28 cellular contexts compared by ENCODE assay signal in the genomic region with DNA sequence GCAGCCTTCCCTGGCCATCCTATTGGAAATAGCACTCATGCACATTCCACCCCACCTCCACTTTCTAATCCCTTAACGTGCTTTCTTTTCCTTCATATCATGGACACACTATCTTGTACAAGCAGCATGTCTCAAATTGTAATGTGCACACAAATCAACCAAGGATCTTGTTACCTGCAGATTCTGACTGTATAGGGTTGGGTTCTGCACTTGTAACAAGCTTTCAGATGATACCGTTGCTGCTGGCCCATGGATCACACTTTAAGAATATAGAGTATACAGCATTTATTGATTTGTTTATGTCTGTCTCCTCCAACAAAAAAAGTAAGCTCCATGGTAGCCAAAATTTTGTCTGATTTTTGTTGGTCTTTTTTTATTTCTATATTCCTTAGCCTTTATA. TPM values are rescaled to one million over a fixed set of nuclear protein-coding genes. Genes with fewer than 3 reads are reported as not detected.
"Had no signal": no experiment of that assay in that cellular context is flagged by ENCODE, and none has a peak within 500 bp of the region (broad histone marks: within the 10 kb centered on the region; RNA-seq: fewer than 3 reads in every experiment).

No MANE protein-coding gene starts in this region.

- H3K27me3 Mint-ChIP-seq: activated CD8-positive, alpha-beta T cell treated with anti-CD3 and anti-CD28 coated beads for 36 hours; activated naive CD4-positive, alpha-beta T cell treated with anti-CD3 and anti-CD28 coated beads, Interleukin-2, amount 50 U/mL, for 24 hours; central memory CD8-positive, alpha-beta T cell; T-cell had no signal

- H3K36me3 ChIP-seq: ascending aorta had no signal

- H3K4me2 ChIP-seq: PC-9 had no signal

- H3K27me3 ChIP-seq: ascending aorta, body of pancreas had no signal

- H3K4me3 ChIP-seq: ascending aorta, body of pancreas, PC-9 had no signal

- H2AFZ ChIP-seq: PC-9 had no signal

- H3K9me3 ChIP-seq: ascending aorta, body of pancreas had no signal

- DNase-seq: activated CD4-positive, alpha-beta T cell treated with anti-CD3 and anti-CD28 coated beads for 4 hours; activated CD8-positive, alpha-beta memory T cell treated with anti-CD3 and anti-CD28 coated beads, Interleukin-2, amount 50 U/mL, for 4 hours; activated CD8-positive, alpha-beta T cell treated with anti-CD3 and anti-CD28 coated beads for 36 hours; activated effector memory CD4-positive, alpha-beta T cell treated with Interleukin-2 at 50 U/mL for 16 hours; activated naive CD4-positive, alpha-beta T cell; amniotic stem cell; body of pancreas; cortex of kidney; NCI-H1092; NCI-H1436; NCI-H1694 treated with DMSO at 0.1 percent for 48 hours; NCI-H2029 treated with DMSO at 0.1 percent for 48 hours; NCI-H345; NCI-H510A; NCI-H526 treated with DMSO at 0.1 percent for 48 hours; NK-92 treated with Interleukin-12 subunit alpha and Interleukin-12 subunit beta, amount 100 ng/mL, for 24 hours; PC-9; SIG-M5; T-cell; T-helper 2 cell; T1000 had no signal

- H3K27ac Mint-ChIP-seq: activated CD8-positive, alpha-beta T cell treated with anti-CD3 and anti-CD28 coated beads for 36 hours; activated naive CD4-positive, alpha-beta T cell treated with anti-CD3 and anti-CD28 coated beads, Interleukin-2, amount 50 U/mL, for 24 hours; activated T-helper 1 cell treated with anti-CD3 and anti-CD28 coated beads, Interleukin-12 subunit alpha, Interleukin-12 subunit beta, Interleukin-2, Interleukin-4 antibody, amounts not matched to agents 30 ng/mL and 10 ng/mL and 1 ng/mL, durations not matched to agents 14 hours and 24 hours and 36 hours; T-cell had no signal

- H3K27ac ChIP-seq: ascending aorta, body of pancreas, PC-9, VCaP had no signal

- H3K36me3 Mint-ChIP-seq: activated naive CD4-positive, alpha-beta T cell treated with anti-CD3 and anti-CD28 coated beads, Interleukin-2, amount 50 U/mL, for 24 hours; T-cell had no signal

- H3K9me3 Mint-ChIP-seq: activated CD8-positive, alpha-beta T cell treated with anti-CD3 and anti-CD28 coated beads for 36 hours; activated naive CD4-positive, alpha-beta T cell treated with anti-CD3 and anti-CD28 coated beads, Interleukin-2, amount 50 U/mL, for 24 hours; central memory CD8-positive, alpha-beta T cell had no signal

- H3K4me1 ChIP-seq: ascending aorta, body of pancreas had no signal

- ATAC-seq: activated CD8-positive, alpha-beta T cell treated with anti-CD3 and anti-CD28 coated beads for 36 hours; body of pancreas; T-cell had no signal

- H3K4me3 Mint-ChIP-seq: activated CD8-positive, alpha-beta T cell treated with anti-CD3 and anti-CD28 coated beads for 36 hours; activated naive CD4-positive, alpha-beta T cell treated with anti-CD3 and anti-CD28 coated beads, Interleukin-2, amount 50 U/mL, for 24 hours; activated T-helper 1 cell treated with anti-CD3 and anti-CD28 coated beads, Interleukin-12 subunit alpha, Interleukin-12 subunit beta, Interleukin-2, Interleukin-4 antibody, amounts not matched to agents 30 ng/mL and 10 ng/mL and 1 ng/mL, durations not matched to agents 14 hours and 24 hours and 36 hours; central memory CD8-positive, alpha-beta T cell; T-cell had no signal

RNA-seq across cellular contexts. Expression of a gene that starts 32.4 kb away (rescaled TPM):
- total RNA-seq: bronchial epithelial cell, MCF 10A had no signal
